Comparison of ENCODE assay signal across 7 cellular contexts in the genomic region with DNA sequence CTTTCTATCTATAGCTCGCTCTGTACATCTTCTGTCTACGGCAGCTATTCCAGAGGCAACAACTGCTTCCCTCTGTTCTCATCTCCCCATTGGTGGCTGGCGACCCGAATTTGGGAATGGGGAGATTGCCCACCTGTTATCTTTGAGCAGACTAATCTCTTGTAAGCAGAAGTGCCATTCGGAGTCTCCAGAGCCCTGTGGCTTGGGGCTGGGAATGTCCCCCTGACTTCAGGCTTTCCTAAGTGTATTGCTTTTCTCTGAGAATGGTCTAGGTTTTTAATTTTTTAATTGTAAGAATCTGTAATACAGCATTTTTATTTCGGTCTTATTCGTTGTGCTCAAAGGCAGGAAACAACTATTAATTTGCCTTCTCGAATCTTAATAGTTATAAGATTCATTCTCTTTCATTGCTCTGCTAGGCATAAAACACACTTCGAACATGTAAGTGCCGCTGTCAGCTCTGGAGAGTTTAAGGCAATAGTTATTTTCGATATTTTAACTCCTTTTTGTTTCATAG. TPM values are rescaled to one million over a fixed set of nuclear protein-coding genes. Genes with fewer than 3 reads are reported as not detected.
DNase-seq lines count a peak whose midpoint lies in the region; ATAC-seq and TF ChIP-seq lines count a peak whose summit lies in the region.

No MANE protein-coding gene starts in this region.

- H3K27ac Mint-ChIP-seq in T-cell = peak overlapping the region; percentile 87 to 95

- peaks cover 7% of the 10 kb centered on the region for H3K79me1 ChIP-seq in trophoblast cell (ENCODE audit: low read length)

- no peak overlapping the region for H2AK5ac ChIP-seq in trophoblast cell (ENCODE audit: low read length)

- H4K8ac ChIP-seq in trophoblast cell (ENCODE audit: low read depth, low read length) = peak overlapping the region; percentile 94

- no peak overlapping the region for H3K23ac ChIP-seq in trophoblast cell (ENCODE audit: low read length)

- H3K9ac ChIP-seq in trophoblast cell (ENCODE audit: low read length) = peak overlapping the region; percentile 96

- peak overlapping the region; percentile 70 for H3K18ac ChIP-seq in trophoblast cell (ENCODE audit: low read length)

- H3K27ac ChIP-seq in trophoblast cell (ENCODE audit: low read depth, low read length) = peak overlapping the region; percentile 91

- peak overlapping the region; percentile 90 for H4K91ac ChIP-seq in trophoblast cell (ENCODE audit: low read depth, low read length)

- no peak for TF ChIP-seq CTCF in foreskin fibroblast (IDR thresholded peaks at IDR 0.05; ENCODE audit: low read depth, low read length)

- peak overlapping the region; percentile 87 for H2AFZ ChIP-seq in trophoblast cell (ENCODE audit: insufficient read depth, low read length, poor library complexity)

- peak overlapping the region; percentile 79 for H2BK120ac ChIP-seq in trophoblast cell (ENCODE audit: insufficient read depth, low read length, poor library complexity)

- H4K12ac ChIP-seq in trophoblast cell (ENCODE audit: low read depth, low read length) = peak overlapping the region; percentile 72

- peak overlapping the region; percentile 61 for H3K4ac ChIP-seq in trophoblast cell (ENCODE audit: low read depth, low read length)

- H3K4me3 ChIP-seq in foreskin fibroblast (ENCODE audit: low read depth in 1 of 2, low read length in 2 of 2) (peak overlapping the region; percentile 89 to 92), trophoblast cell (ENCODE audit: low read depth, low read length) (peak overlapping the region; percentile 93)

- DNase-seq in T-cell (peak in 2 of 34 experiments; percentile 0 to 7), foreskin fibroblast (peak; percentile 1 to 20), trophoblast cell (no peak)
- no peak for DNase-seq in activated CD4-positive, alpha-beta T cell treated with anti-CD3 and anti-CD28 coated beads, Interleukin-2, amount 50 U/mL, for 48 hours

- CTCF ChIA-PET in T-cell (lab: Charles Lee) = no interaction called here

- no peaks in the 10 kb centered on the region for H3K9me3 Mint-ChIP-seq in T-cell

- H3K4me3 Mint-ChIP-seq in T-cell = peak overlapping the region; percentile 89 to 95 (median 91)

- no CpG with 5 or more reads among the region's 11 CpGs for WGBS in trophoblast cell (ENCODE audit: extremely low coverage, insufficient coverage, insufficient read length)

- peaks cover 5% of the 10 kb centered on the region for H3K79me2 ChIP-seq in trophoblast cell (ENCODE audit: control insufficient read depth, insufficient read depth, low read length, poor library complexity)

- no peaks in the 10 kb centered on the region for H3K27me3 Mint-ChIP-seq in T-cell

- peak overlapping the region; percentile 55 for H2BK5ac ChIP-seq in trophoblast cell (ENCODE audit: low read depth, low read length, poor library complexity)

- peaks cover 11% of the 10 kb centered on the region for H3K36me3 Mint-ChIP-seq in T-cell

- peak; percentile 12 for ATAC-seq in GM18517 (IDR thresholded peaks at IDR 0.05; ENCODE audit: unreplicated experiment)
- peak; percentile 4 for ATAC-seq in HG02798 (IDR thresholded peaks at IDR 0.05; ENCODE audit: poor library complexity, unreplicated experiment)
- ATAC-seq in T-cell (replicated peaks in 1 of 4) = peak in 1 of 4 experiments; percentile 15
- no peak for ATAC-seq in HG02981 (IDR thresholded peaks at IDR 0.05; ENCODE audit: unreplicated experiment)

- H3K36me3 ChIP-seq in trophoblast cell (ENCODE audit: control insufficient read depth in 1 of 2, insufficient read depth in 2 of 2, low read length in 2 of 2) = peaks cover 3 to 5% of the 10 kb centered on the region in 2 experiments

- peak overlapping the region; percentile 99 for H3K4me2 ChIP-seq in trophoblast cell (ENCODE audit: low read length)

- H3K27me3 ChIP-seq in trophoblast cell (ENCODE audit: insufficient read depth, low read length) = no peaks in the 10 kb centered on the region

- H2BK12ac ChIP-seq in trophoblast cell (ENCODE audit: low read length) = peak overlapping the region; percentile 33

- no peaks in the 10 kb centered on the region for H3K4me1 ChIP-seq in trophoblast cell (ENCODE audit: control insufficient read depth in 1 of 2, insufficient read depth in 2 of 2, low read length in 2 of 2)

- peak overlapping the region; percentile 85 for H3K14ac ChIP-seq in trophoblast cell (ENCODE audit: low read length)

- H3K9me3 ChIP-seq in trophoblast cell (ENCODE audit: insufficient read depth, low read depth, low read length) = no peaks in the 10 kb centered on the region

- POLR2A ChIA-PET in T-cell (lab: Charles Lee) = interaction anchor here in 1 of 2 donors (0.7 kb wide), 1 partner anchor 8 kb away, joined by 3 read pairs; no protein-coding TSS in a partner anchor

- H3K4me1 Mint-ChIP-seq in T-cell = peaks cover 28 to 35% (median 33%) of the 10 kb centered on the region in 3 donors

RNA-seq across cellular contexts. Expression of gene AGL, which starts 0.4 kb away (rescaled TPM):
- 10 to 100 TPM; 14.6 to 17.3 (median 15.8) TPM for total RNA-seq in T-cell
- 9.3 and 9.4 TPM in 2 replicates for polyA plus RNA-seq in trophoblast cell (2013)

Comparison
In these comparisons a context has a peak if more than half of its experiments do, and no peak if none do; other contexts are left out.
1. DNase-seq: peak in foreskin fibroblast (2 of 2); none in trophoblast cell (0 of 2) and activated CD4-positive, alpha-beta T cell treated with anti-CD3 and anti-CD28 coated beads, Interleukin-2, amount 50 U/mL, for 48 hours (0 of 2).